28 cellular contexts compared by ENCODE assay signal in genomic region chr15:60814062-60814461, GRCh38.
"Had no signal": no experiment of that assay in that cellular context is flagged by ENCODE, and none has a peak within 500 bp of the region (broad histone marks: within the 10 kb centered on the region; RNA-seq: fewer than 3 reads in every experiment).

No MANE protein-coding gene starts in this region.

- H2AFZ ChIP-seq: hepatocyte had no signal

- H3K4me1 ChIP-seq: gastroesophageal sphincter, right lobe of liver had no signal

- H3K79me2 ChIP-seq: hepatocyte had no signal

- H3K4me3 Mint-ChIP-seq: activated CD8-positive, alpha-beta memory T cell treated with anti-CD3 and anti-CD28 coated beads, Interleukin-2, amount 10 ng/mL, durations not matched to agents 7 days and 5 days; activated CD8-positive, alpha-beta T cell treated with anti-CD3 and anti-CD28 coated beads, Interleukin-2, amount 10 ng/mL, durations not matched to agents 7 days and 5 days; natural killer cell treated with Interleukin-12 subunit alpha and Interleukin-12 subunit beta and Interleukin-15 and Interleukin-18, amount 100 ng/mL, for 72 hours; WTC11 had no signal

- H3K27ac Mint-ChIP-seq: activated CD8-positive, alpha-beta memory T cell treated with anti-CD3 and anti-CD28 coated beads, Interleukin-2, amount 10 ng/mL, durations not matched to agents 7 days and 5 days; activated CD8-positive, alpha-beta T cell treated with anti-CD3 and anti-CD28 coated beads, Interleukin-2, amount 10 ng/mL, durations not matched to agents 7 days and 5 days; activated naive CD4-positive, alpha-beta T cell treated with anti-CD3 and anti-CD28 coated beads, Interleukin-2, amount 50 U/mL, for 72 hours; natural killer cell treated with Interleukin-12 subunit alpha and Interleukin-12 subunit beta and Interleukin-15 and Interleukin-18, amount 100 ng/mL, for 72 hours; WTC11 had no signal

- H3K27me3 Mint-ChIP-seq: natural killer cell treated with Interleukin-12 subunit alpha and Interleukin-12 subunit beta and Interleukin-15 and Interleukin-18, amount 100 ng/mL, for 72 hours had no signal

- ATAC-seq: activated CD8-positive, alpha-beta memory T cell treated with anti-CD3 and anti-CD28 coated beads, Interleukin-2, amount 10 ng/mL, durations not matched to agents 7 days and 5 days; activated CD8-positive, alpha-beta T cell treated with anti-CD3 and anti-CD28 coated beads, Interleukin-2, amount 10 ng/mL, durations not matched to agents 7 days and 5 days; gastroesophageal sphincter; mucosa of descending colon; natural killer cell treated with Interleukin-12 subunit alpha and Interleukin-12 subunit beta and Interleukin-15 and Interleukin-18, amount 100 ng/mL, for 72 hours; right lobe of liver; WTC11 had no signal

- H3K4me3 ChIP-seq: ascending aorta, esophagus squamous epithelium, gastroesophageal sphincter, hepatocyte, left ventricle myocardium inferior, lung, mucosa of descending colon, right lobe of liver, skin epidermis, testis had no signal

- DNase-seq: activated CD8-positive, alpha-beta memory T cell treated with anti-CD3 and anti-CD28 coated beads, Interleukin-2, amount 10 ng/mL, durations not matched to agents 7 days and 5 days; activated CD8-positive, alpha-beta T cell treated with anti-CD3 and anti-CD28 coated beads, Interleukin-2, amount 10 ng/mL, durations not matched to agents 7 days and 5 days; activated naive CD4-positive, alpha-beta T cell; activated T-cell treated with anti-CD3 and anti-CD28 coated beads, Interleukin-2, amount 50 U/mL, for 48 hours; brain microvascular endothelial cell; caudate nucleus; dermis blood vessel endothelial cell; effector CD4-positive, alpha-beta T cell; esophagus squamous epithelium; islet precursor cell; left ventricle myocardium inferior; mucosa of descending colon; right lobe of liver; stimulated activated CD4-positive, alpha-beta T cell treated with anti-CD3 and anti-CD28 coated beads, Interleukin-12 subunit alpha, Interleukin-12 subunit beta, amount 100 ng/mL, for 4 hours; stimulated activated CD4-positive, alpha-beta T cell treated with anti-CD3 and anti-CD28 coated beads, Interleukin-4, amount 100 ng/mL, for 1 hour; stimulated activated naive CD8-positive, alpha-beta T cell treated with anti-CD3 and anti-CD28 coated beads, Interleukin-15, Interleukin-2, amounts not matched to agents 100 U/mL and 50 U/mL, for 24 hours; SW 1271; T-helper 2 cell; testis; trophoblast cell had no signal

- H3K27ac ChIP-seq: brain microvascular endothelial cell, esophagus squamous epithelium, gastroesophageal sphincter, hepatocyte, left ventricle myocardium inferior, right lobe of liver, skin epidermis, testis had no signal

- H3K36me3 Mint-ChIP-seq: activated CD8-positive, alpha-beta memory T cell treated with anti-CD3 and anti-CD28 coated beads, Interleukin-2, amount 10 ng/mL, durations not matched to agents 7 days and 5 days; activated naive CD4-positive, alpha-beta T cell treated with anti-CD3 and anti-CD28 coated beads, Interleukin-2, amount 50 U/mL, for 72 hours; natural killer cell treated with Interleukin-12 subunit alpha and Interleukin-12 subunit beta and Interleukin-15 and Interleukin-18, amount 100 ng/mL, for 72 hours; WTC11 had no signal

- H3K4me2 ChIP-seq: hepatocyte had no signal

- H3K27me3 ChIP-seq: ascending aorta, brain microvascular endothelial cell, esophagus squamous epithelium, gastroesophageal sphincter, hepatocyte, right lobe of liver, testis had no signal

- H3K9me3 ChIP-seq: ascending aorta, esophagus squamous epithelium, gastroesophageal sphincter, left ventricle myocardium inferior, mucosa of descending colon, right lobe of liver, testis had no signal

- H3K36me3 ChIP-seq: ascending aorta, brain microvascular endothelial cell, esophagus squamous epithelium, gastroesophageal sphincter, left ventricle myocardium inferior, right lobe of liver had no signal

- H3K9me3 Mint-ChIP-seq: activated naive CD4-positive, alpha-beta T cell treated with anti-CD3 and anti-CD28 coated beads, Interleukin-2, amount 50 U/mL, for 72 hours; natural killer cell treated with Interleukin-12 subunit alpha and Interleukin-12 subunit beta and Interleukin-15 and Interleukin-18, amount 100 ng/mL, for 72 hours; WTC11 had no signal
